In genomic region chr2:172080641-172081230, GRCh38 we compare ENCODE assay signal across 20 cellular contexts. TPM values are rescaled to one million over a fixed set of nuclear protein-coding genes. Genes with fewer than 3 reads are reported as not detected.
A peak's percentile ranks its signal among the peaks of the same experiment; 100 is the strongest.
DNase-seq lines count a peak whose midpoint lies in the region; ATAC-seq, FAIRE-seq and TF ChIP-seq lines count a peak whose summit lies in the region.
"Had no signal": no experiment of that assay in that cellular context is flagged by ENCODE, and none has a peak within 500 bp of the region (broad histone marks: within the 10 kb centered on the region; RNA-seq: fewer than 3 reads in every experiment).

No MANE protein-coding gene starts in this region.

- no peaks in the 10 kb centered on the region for H3K9me2 ChIP-seq in hepatocyte (replicated peaks; ENCODE audit: insufficient read depth)

- peaks cover 84% of the 10 kb centered on the region for H3K27me3 Mint-ChIP-seq in activated CD8-positive, alpha-beta memory T cell treated with anti-CD3 and anti-CD28 coated beads, Interleukin-2, amount 10 ng/mL, durations not matched to agents 7 days and 5 days
- H3K27me3 Mint-ChIP-seq in progenitor cell of endocrine pancreas = peaks cover 98% of the 10 kb centered on the region

- H3K4me2 ChIP-seq in hepatocyte = no peak overlapping the region

- H3K4me3 Mint-ChIP-seq in activated CD8-positive, alpha-beta memory T cell treated with anti-CD3 and anti-CD28 coated beads, Interleukin-2, amount 10 ng/mL, durations not matched to agents 7 days and 5 days = no peak overlapping the region
- H3K4me3 Mint-ChIP-seq in progenitor cell of endocrine pancreas (ENCODE audit: low read depth) = no peak overlapping the region

- intact Hi-C loops in sigmoid colon (cut with DNase I) = loop anchor here (10.0 kb wide), 1 partner anchor 186 kb away; the partner anchor contains the start of gene SLC25A12

- H3K27me3 ChIP-seq in hepatocyte (peaks cover 96% of the 10 kb centered on the region), small intestine (ENCODE audit: control insufficient read depth in 2 of 2, insufficient read depth in 2 of 2, low read length in 2 of 2) (peaks cover 8 to 60% of the 10 kb centered on the region in 2 donors), sigmoid colon (peaks cover 48 to 65% (median 57%) of the 10 kb centered on the region in 3 donors)

- TF ChIP-seq CTCF in hepatocyte (IDR thresholded peaks at IDR 0.05; ENCODE audit: poor library complexity) (no peak), progenitor cell of endocrine pancreas (IDR thresholded peaks at IDR 0.05; ENCODE audit: unreplicated experiment) (no peak), sigmoid colon (IDR thresholded peaks at IDR 0.05) (no peak)

- H3K79me2 ChIP-seq in hepatocyte = no peaks in the 10 kb centered on the region

- WGBS in hepatocyte (ENCODE audit: low lambda C conversion rate, missing lambda C conversion rate) = 7% methylated on average over 23 of the region's 26 CpGs
- 8 to 15% (median 15%) methylated on average over 26 of the region's 26 CpGs for WGBS in small intestine, 3 donors
- 15 to 28% methylated on average over 26 of the region's 26 CpGs for WGBS in sigmoid colon, 2 donors

- no peak for TF ChIP-seq POLR2A in sigmoid colon (IDR thresholded peaks at IDR 0.05)

- peak overlapping the region; percentile 35 for H2AFZ ChIP-seq in hepatocyte

- CTCF ChIA-PET in activated CD8-positive, alpha-beta memory T cell treated with anti-CD3 and anti-CD28 coated beads, Interleukin-2, amount 10 ng/mL, durations not matched to agents 7 days and 5 days (lab: Charles Lee) = interaction anchor here (0.8 to 3.3 kb wide), 3 partner anchors 8 to 25 kb away, joined by 3 to 19 read pairs (median 8); partner anchors contain the start of gene DLX2

- no peaks in the 10 kb centered on the region for H3K9me3 Mint-ChIP-seq in activated CD8-positive, alpha-beta memory T cell treated with anti-CD3 and anti-CD28 coated beads, Interleukin-2, amount 10 ng/mL, durations not matched to agents 7 days and 5 days (ENCODE audit: low read depth)
- no peaks in the 10 kb centered on the region for H3K9me3 Mint-ChIP-seq in progenitor cell of endocrine pancreas (ENCODE audit: low read depth)

- no peaks in the 10 kb centered on the region for H4K20me1 ChIP-seq in hepatocyte (ENCODE audit: insufficient read depth, poor library complexity, severe bottlenecking)

- H3K27ac ChIP-seq in hepatocyte (no peak overlapping the region), small intestine (ENCODE audit: low read depth in 1 of 2, low read length in 1 of 2) (no peak overlapping the region), sigmoid colon (no peak overlapping the region)

- peaks cover 8% of the 10 kb centered on the region for H3K4me1 ChIP-seq in hepatocyte (ENCODE audit: insufficient read depth)
- peaks cover 4 to 9% of the 10 kb centered on the region in 2 donors for H3K4me1 ChIP-seq in small intestine (ENCODE audit: control insufficient read depth in 2 of 2, insufficient read depth in 1 of 2, low read depth in 1 of 2, low read length in 1 of 2)
- peaks cover 0 to 25% (median 20%) of the 10 kb centered on the region in 4 donors for H3K4me1 ChIP-seq in sigmoid colon

- H3K4me1 Mint-ChIP-seq in activated CD8-positive, alpha-beta memory T cell treated with anti-CD3 and anti-CD28 coated beads, Interleukin-2, amount 10 ng/mL, durations not matched to agents 7 days and 5 days = peaks cover 32% of the 10 kb centered on the region
- peaks cover 9% of the 10 kb centered on the region for H3K4me1 Mint-ChIP-seq in progenitor cell of endocrine pancreas (ENCODE audit: low read depth)

- ATAC-seq in activated CD8-positive, alpha-beta memory T cell treated with anti-CD3 and anti-CD28 coated beads, Interleukin-2, amount 10 ng/mL, durations not matched to agents 7 days and 5 days = no peak
- ATAC-seq: left ventricle myocardium superior had no signal

- no peak overlapping the region for H3K4me3 ChIP-seq in hepatocyte
- no peak overlapping the region for H3K4me3 ChIP-seq in small intestine (ENCODE audit: low read depth in 1 of 2, low read length in 2 of 2)
- no peak overlapping the region for H3K4me3 ChIP-seq in sigmoid colon

- no peaks in the 10 kb centered on the region for H3K36me3 Mint-ChIP-seq in activated CD8-positive, alpha-beta memory T cell treated with anti-CD3 and anti-CD28 coated beads, Interleukin-2, amount 10 ng/mL, durations not matched to agents 7 days and 5 days
- H3K36me3 Mint-ChIP-seq in progenitor cell of endocrine pancreas (ENCODE audit: insufficient read depth) = no peaks in the 10 kb centered on the region

- DNase-seq in activated CD8-positive, alpha-beta memory T cell treated with anti-CD3 and anti-CD28 coated beads, Interleukin-2, amount 10 ng/mL, durations not matched to agents 7 days and 5 days = peak; percentile 34
- no peak for DNase-seq in activated CD8-positive, alpha-beta memory T cell treated with anti-CD3 and anti-CD28 coated beads, Interleukin-2, amount 50 U/mL, for 48 hours
- DNase-seq in NCI-H69 (lab: John Stamatoyannopoulos, UW) = peak; percentile 44
- no peak for DNase-seq in hepatocyte (ENCODE audit: low spot score)
- no peak for DNase-seq in progenitor cell of endocrine pancreas (ENCODE audit: low spot score, unreplicated experiment)
- DNase-seq in small intestine = no peak
- no peak for DNase-seq in CD1c-positive myeloid dendritic cell (ENCODE audit: extremely low spot score)
- no peak for DNase-seq in sigmoid colon
- DNase-seq: DND-41, NCI-H1048, NCI-H2081, NCI-H510A, SW 1271 had no signal

- H3K27ac Mint-ChIP-seq in activated CD8-positive, alpha-beta memory T cell treated with anti-CD3 and anti-CD28 coated beads, Interleukin-2, amount 10 ng/mL, durations not matched to agents 7 days and 5 days = no peak overlapping the region
- H3K27ac Mint-ChIP-seq in progenitor cell of endocrine pancreas = peak overlapping the region; percentile 15

- FAIRE-seq in small intestine (lab: Jason Lieb, UNC) = no peak
- FAIRE-seq: GM18507, H54 had no signal

- no peaks in the 10 kb centered on the region for H3K9me3 ChIP-seq in hepatocyte (ENCODE audit: low read depth)
- H3K9me3 ChIP-seq in small intestine (ENCODE audit: control insufficient read depth, low read depth) = no peaks in the 10 kb centered on the region
- H3K9me3 ChIP-seq in sigmoid colon = no peaks in the 10 kb centered on the region

- H3K36me3 ChIP-seq in hepatocyte (replicated peaks; ENCODE audit: insufficient read depth, low read depth) = no peaks in the 10 kb centered on the region
- H3K36me3 ChIP-seq in small intestine (ENCODE audit: control insufficient read depth in 2 of 2, insufficient read depth in 2 of 2, low read length in 2 of 2) = no peaks in the 10 kb centered on the region
- no peaks in the 10 kb centered on the region for H3K36me3 ChIP-seq in sigmoid colon

- TF ChIP-seq EP300 in sigmoid colon (IDR thresholded peaks at IDR 0.05) = no peak

RNA-seq across cellular contexts. Expression of gene DLX1, which starts 4.6 kb away (rescaled TPM):
- not detected for total RNA-seq in activated CD8-positive, alpha-beta memory T cell treated with anti-CD3 and anti-CD28 coated beads, Interleukin-2, amount 10 ng/mL, durations not matched to agents 7 days and 5 days
- total RNA-seq in hepatocyte = not detected in 2 replicates
- polyA plus RNA-seq in hepatocyte = 0.44 TPM in 1 of 2 replicates, not detected in the other
- total RNA-seq in progenitor cell of endocrine pancreas = 1.7 and 4.1 TPM in 2 replicates
- 1 to 10 TPM in 1 of 3 donors, not detected in 2; 1.3 TPM for polyA plus RNA-seq in small intestine
- 1 to 10 TPM in 1 of 4 donors, under 1 TPM in 3; 0.27 to 1.1 (median 0.52) TPM for total RNA-seq in sigmoid colon
- under 1 TPM in 1 of 3 donors, not detected in 2; 0.22 TPM for polyA plus RNA-seq in sigmoid colon
- total RNA-seq: activated CD8-positive, alpha-beta memory T cell treated with anti-CD3 and anti-CD28 coated beads for 36 hours; fibroblast of villous mesenchyme; left ventricle myocardium superior had no signal

RNA-seq across cellular contexts. Expression of gene DLX2, which starts 22.0 kb away (rescaled TPM):
- under 1 TPM in 1 of 2 experiments, not detected in 1; 0.12 TPM for total RNA-seq in activated CD8-positive, alpha-beta memory T cell treated with anti-CD3 and anti-CD28 coated beads, Interleukin-2, amount 10 ng/mL, durations not matched to agents 7 days and 5 days
- total RNA-seq in hepatocyte (0.04 and 0.37 TPM in 2 replicates), progenitor cell of endocrine pancreas (1.7 and 3.4 TPM in 2 replicates), sigmoid colon (under 1 TPM in 2 of 4 donors, not detected in 2; under 0.01 to 0.14 TPM)
- polyA plus RNA-seq in hepatocyte (1.2 and 2.8 TPM in 2 replicates), small intestine (under 1 TPM in 1 of 3 donors, not detected in 2; 0.19 TPM), sigmoid colon (under 1 TPM in 1 of 3 donors, not detected in 2; 0.04 TPM)
- total RNA-seq: activated CD8-positive, alpha-beta memory T cell treated with anti-CD3 and anti-CD28 coated beads for 36 hours; aorta; left ventricle myocardium superior; urinary bladder had no signal

Comparison
In these comparisons a context has a peak if more than half of its experiments do, and no peak if none do; other contexts are left out.
1. DNase-seq: peak in activated CD8-positive, alpha-beta memory T cell treated with anti-CD3 and anti-CD28 coated beads, Interleukin-2, amount 10 ng/mL, durations not matched to agents 7 days and 5 days (single experiment) and NCI-H69 (single experiment); none in activated CD8-positive, alpha-beta memory T cell treated with anti-CD3 and anti-CD28 coated beads, Interleukin-2, amount 50 U/mL, for 48 hours (single experiment), hepatocyte (single experiment), progenitor cell of endocrine pancreas (single experiment), small intestine (single experiment), CD1c-positive myeloid dendritic cell (single experiment) and sigmoid colon (single experiment).